In genomic region chr4:1960170-1960825, GRCh38 we compare ENCODE assay signal across 25 cellular contexts. TPM values are rescaled to one million over a fixed set of nuclear protein-coding genes. Genes with fewer than 3 reads are reported as not detected.
A peak's percentile ranks its signal among the peaks of the same experiment; 100 is the strongest.
DNase-seq lines count a peak whose midpoint lies in the region; ATAC-seq, FAIRE-seq and TF ChIP-seq lines count a peak whose summit lies in the region.
"Had no signal": no experiment of that assay in that cellular context is flagged by ENCODE, and none has a peak within 500 bp of the region (broad histone marks: within the 10 kb centered on the region; RNA-seq: fewer than 3 reads in every experiment).

No MANE protein-coding gene starts in this region.

- peak overlapping the region; percentile 40 for H3K27ac Mint-ChIP-seq in HFFc6
- no peak overlapping the region for H3K27ac Mint-ChIP-seq in activated T-cell treated with anti-CD3 and anti-CD28 coated beads, Interleukin-2, amount 50 U/mL, for 72 hours
- H3K27ac Mint-ChIP-seq: activated CD8-positive, alpha-beta T cell treated with anti-CD3 and anti-CD28 coated beads for 36 hours; activated naive CD4-positive, alpha-beta T cell treated with anti-CD3 and anti-CD28 coated beads, Interleukin-2, amount 50 U/mL, for 24 hours; activated T-cell treated with anti-CD3 and anti-CD28 coated beads, Interleukin-2, amount 50 U/mL, for 24 hours; CD4-positive, alpha-beta T cell had no signal

- H3K9me3 Mint-ChIP-seq in HFFc6 = no peaks in the 10 kb centered on the region
- H3K9me3 Mint-ChIP-seq in activated T-cell treated with anti-CD3 and anti-CD28 coated beads, Interleukin-2, amount 50 U/mL, for 72 hours = peaks cover 3% of the 10 kb centered on the region in 2 donors
- H3K9me3 Mint-ChIP-seq: activated naive CD4-positive, alpha-beta T cell treated with anti-CD3 and anti-CD28 coated beads, Interleukin-2, amount 50 U/mL, for 24 hours; CD4-positive, alpha-beta T cell had no signal

- POLR2A ChIA-PET in AG04449 (lab: Yijun Ruan, JAX) = no interaction called here

- peaks cover 1% of the 10 kb centered on the region; the same call in 1 of the 2 replicates for H3K27me3 Mint-ChIP-seq in HFFc6 (ENCODE audit: insufficient read depth)
- no peaks in the 10 kb centered on the region for H3K27me3 Mint-ChIP-seq in activated T-cell treated with anti-CD3 and anti-CD28 coated beads, Interleukin-2, amount 50 U/mL, for 72 hours (ENCODE audit: low read depth)
- H3K27me3 Mint-ChIP-seq: activated CD8-positive, alpha-beta T cell treated with anti-CD3 and anti-CD28 coated beads for 36 hours; activated naive CD4-positive, alpha-beta T cell treated with anti-CD3 and anti-CD28 coated beads, Interleukin-2, amount 50 U/mL, for 24 hours; activated T-cell treated with anti-CD3 and anti-CD28 coated beads, Interleukin-2, amount 50 U/mL, for 24 hours; CD4-positive, alpha-beta T cell; naive B cell had no signal

- DNase-seq in AG04449 (ENCODE audit: low read depth, low spot score) = peak; percentile 4
- DNase-seq in HFFc6 = peak; percentile 19
- DNase-seq in caudate nucleus (lab: John Stamatoyannopoulos, UW) = peak in 27 of 61 donors; percentile 12 to 75 (median 32)
- DNase-seq in keratinocyte (ENCODE audit: low read depth, low spot score) = no peak
- DNase-seq in NCI-H2227 treated with DMSO at 0.1 percent for 48 hours (lab: John Stamatoyannopoulos, UW) = no peak
- DNase-seq in A172 (ENCODE audit: low spot score) = no peak
- DNase-seq in activated T-cell treated with anti-CD3 and anti-CD28 coated beads, Interleukin-2, amount 50 U/mL, for 72 hours = no peak
- DNase-seq: ACHN; activated CD8-positive, alpha-beta T cell treated with anti-CD3 and anti-CD28 coated beads for 36 hours; activated T-cell treated with anti-CD3 and anti-CD28 coated beads, Interleukin-2, amount 50 U/mL, for 24 hours; CD4-positive, alpha-beta T cell; central memory CD4-positive, alpha-beta T cell; DMS153; effector memory CD4-positive, alpha-beta T cell; naive B cell; NCI-H146; Peyer's patch; small intestine; stimulated activated CD4-positive, alpha-beta T cell treated with anti-CD3 and anti-CD28 coated beads, Interleukin-4, amount 100 ng/mL, for 1 hour had no signal

- H3K27ac ChIP-seq in caudate nucleus (ENCODE audit: low read depth, low read length) (peak overlapping the region; percentile 77), keratinocyte (ENCODE audit: control insufficient read depth, insufficient read depth, low read length) (no peak overlapping the region)
- H3K27ac ChIP-seq: parathyroid adenoma, Peyer's patch, SK-N-MC had no signal

- H3K4me3 ChIP-seq in AG04449 (ENCODE audit: low read depth, low read length) (no peak overlapping the region), keratinocyte (ENCODE audit: control insufficient read depth in 2 of 3, extremely low read depth in 1 of 3, insufficient read depth in 2 of 3, low read depth in 1 of 3, low read length in 3 of 3) (no peak overlapping the region)
- H3K4me3 ChIP-seq: Peyer's patch, SK-N-MC had no signal

- no peak overlapping the region for H2AFZ ChIP-seq in keratinocyte (ENCODE audit: control insufficient read depth, low read length)
- H2AFZ ChIP-seq: parathyroid adenoma had no signal

- H3K4me3 Mint-ChIP-seq in HFFc6 = no peak overlapping the region
- H3K4me3 Mint-ChIP-seq in activated T-cell treated with anti-CD3 and anti-CD28 coated beads, Interleukin-2, amount 50 U/mL, for 72 hours = no peak overlapping the region
- H3K4me3 Mint-ChIP-seq: activated CD8-positive, alpha-beta T cell treated with anti-CD3 and anti-CD28 coated beads for 36 hours; activated naive CD4-positive, alpha-beta T cell treated with anti-CD3 and anti-CD28 coated beads, Interleukin-2, amount 50 U/mL, for 24 hours; activated T-cell treated with anti-CD3 and anti-CD28 coated beads, Interleukin-2, amount 50 U/mL, for 24 hours; CD4-positive, alpha-beta T cell; naive B cell had no signal

- H3K79me2 ChIP-seq in keratinocyte (ENCODE audit: control insufficient read depth, insufficient read depth, low read length) = peaks cover 2% of the 10 kb centered on the region
- H3K79me2 ChIP-seq: parathyroid adenoma had no signal

- CTCF ChIA-PET in AG04449 (lab: Yijun Ruan, JAX) = no interaction called here

- FAIRE-seq in keratinocyte (lab: Jason Lieb, UNC) = peak; percentile 17
- FAIRE-seq: islet of Langerhans, small intestine, urothelium cell line had no signal

- H3K4me1 Mint-ChIP-seq in HFFc6 (ENCODE audit: low read depth) = peaks cover 15% of the 10 kb centered on the region
- peaks cover 5% of the 10 kb centered on the region for H3K4me1 Mint-ChIP-seq in activated T-cell treated with anti-CD3 and anti-CD28 coated beads, Interleukin-2, amount 50 U/mL, for 72 hours (ENCODE audit: low read depth)
- H3K4me1 Mint-ChIP-seq: activated naive CD4-positive, alpha-beta T cell treated with anti-CD3 and anti-CD28 coated beads, Interleukin-2, amount 50 U/mL, for 24 hours; naive B cell had no signal

- no peaks in the 10 kb centered on the region for H4K20me1 ChIP-seq in keratinocyte (ENCODE audit: control insufficient read depth, extremely low read depth, insufficient read depth, low read length)

- ATAC-seq in HG02840 (IDR thresholded peaks at IDR 0.05; ENCODE audit: low FRiP score, unreplicated experiment) = no peak
- no peak for ATAC-seq in activated T-cell treated with anti-CD3 and anti-CD28 coated beads, Interleukin-2, amount 50 U/mL, for 72 hours (replicated peaks in 1 of 2)
- ATAC-seq: activated CD8-positive, alpha-beta T cell treated with anti-CD3 and anti-CD28 coated beads for 36 hours had no signal

- peaks cover 1 to 54% of the 10 kb centered on the region in 2 experiments for H3K36me3 ChIP-seq in keratinocyte (ENCODE audit: control insufficient read depth in 2 of 2, extremely low read depth in 1 of 2, insufficient read depth in 2 of 2, low read length in 2 of 2)

- dilution Hi-C loops in keratinocyte (cut with MboI; ENCODE audit: extremely low pct_ligation_motif_present, low sequenced_read_pairs) = no loop called here

- H3K9ac ChIP-seq in keratinocyte (ENCODE audit: control insufficient read depth, extremely low read depth, insufficient read depth, low read length) = no peak overlapping the region
- H3K9ac ChIP-seq: parathyroid adenoma had no signal

- H3K36me3 Mint-ChIP-seq in HFFc6 (ENCODE audit: low read depth) = peaks cover 63% of the 10 kb centered on the region
- H3K36me3 Mint-ChIP-seq in activated T-cell treated with anti-CD3 and anti-CD28 coated beads, Interleukin-2, amount 50 U/mL, for 72 hours (ENCODE audit: insufficient read depth in 2 of 2) = peaks cover 31 to 72% of the 10 kb centered on the region in 2 donors

- no peak overlapping the region for H3K4me2 ChIP-seq in keratinocyte (ENCODE audit: control insufficient read depth, extremely low read depth, insufficient read depth, low read depth, low read length)

- H3K9me3 ChIP-seq in keratinocyte (ENCODE audit: control insufficient read depth, low read depth, low read length) = no peaks in the 10 kb centered on the region
- H3K9me3 ChIP-seq: Peyer's patch had no signal

- no peaks in the 10 kb centered on the region for H3K4me1 ChIP-seq in keratinocyte (ENCODE audit: control insufficient read depth, extremely low read depth, insufficient read depth, low read length)
- H3K4me1 ChIP-seq: parathyroid adenoma, Peyer's patch had no signal

- H3K27me3 ChIP-seq in keratinocyte (ENCODE audit: control insufficient read depth, extremely low read depth, insufficient read depth, low read length) = no peaks in the 10 kb centered on the region
- H3K27me3 ChIP-seq: Peyer's patch had no signal

- TF ChIP-seq CTCF in AG04449 (IDR thresholded peaks at IDR 0.05; ENCODE audit: insufficient read depth, low read length, missing control alignments) (no peak), HFFc6 (IDR thresholded peaks at IDR 0.05) (no peak), keratinocyte (optimal IDR thresholded peaks at IDR 0.05 in 1 of 3, IDR thresholded peaks at IDR 0.05 in 1 of 3, conservative IDR thresholded peaks at IDR 0.05 in 1 of 3; ENCODE audit: extremely low read depth in 1 of 3, insufficient read depth in 2 of 3, low read length in 3 of 3) (no peak)

- no peaks in the 10 kb centered on the region for H3K9me1 ChIP-seq in keratinocyte (ENCODE audit: control insufficient read depth, extremely low read depth, insufficient read depth, low read length)

RNA-seq across cellular contexts. Expression of gene NELFA, which starts 48.5 kb away (rescaled TPM):
- total RNA-seq in HFFc6 (2021; fragmentation: NEBNext Ultra II Directional; extraction: Animal tissue kit (Norgen Biotek cat#: 25700)) = 10 to 100 TPM; 19.2 to 21.2 (median 20.2) TPM
- polyA plus RNA-seq in keratinocyte = 8.0 to 12.6 TPM (median 9.9 TPM) in 3 replicates
- polyA plus RNA-seq in keratinocyte (2011; ENCODE audit: low read depth) = 10.5 TPM
- 6.1 and 14.8 TPM in 2 replicates for polyA plus RNA-seq in keratinocyte (2011; cell fraction: cytosol; rRNA removed)
- 17.3 and 19.9 TPM in 2 replicates for polyA plus RNA-seq in keratinocyte (2011; cell fraction: nucleus; rRNA removed)
- polyA plus RNA-seq in keratinocyte (2012; ENCODE audit: low replicate concordance) = 19.4 and 19.7 TPM in 2 replicates
- 3.7 to 13.6 TPM (median 5.2 TPM) in 3 replicates for polyA minus RNA-seq in keratinocyte
- polyA minus RNA-seq in keratinocyte (2011; cell fraction: cytosol; rRNA and poly(A)+ RNA removed) = 15.7 TPM
- 9.8 and 13.0 TPM in 2 replicates for polyA minus RNA-seq in keratinocyte (2011; cell fraction: nucleus; rRNA and poly(A)+ RNA removed)
- total RNA-seq in A172 (2014; rRNA removed; shearing (Covaris generic)) = 18.1 and 20.5 TPM in 2 replicates
- 10 to 100 TPM; 40.8 to 57.4 TPM for total RNA-seq in activated T-cell treated with anti-CD3 and anti-CD28 coated beads, Interleukin-2, amount 50 U/mL, for 72 hours

Comparison
In these comparisons a context has a peak if more than half of its experiments do, and no peak if none do; other contexts are left out.
1. DNase-seq: peak in AG04449 (single experiment) and HFFc6 (single experiment); none in keratinocyte (single experiment), NCI-H2227 treated with DMSO at 0.1 percent for 48 hours (single experiment), A172 (single experiment) and activated T-cell treated with anti-CD3 and anti-CD28 coated beads, Interleukin-2, amount 50 U/mL, for 72 hours (0 of 2).